ENCODE assay signal across 18 cellular contexts in the genomic region with DNA sequence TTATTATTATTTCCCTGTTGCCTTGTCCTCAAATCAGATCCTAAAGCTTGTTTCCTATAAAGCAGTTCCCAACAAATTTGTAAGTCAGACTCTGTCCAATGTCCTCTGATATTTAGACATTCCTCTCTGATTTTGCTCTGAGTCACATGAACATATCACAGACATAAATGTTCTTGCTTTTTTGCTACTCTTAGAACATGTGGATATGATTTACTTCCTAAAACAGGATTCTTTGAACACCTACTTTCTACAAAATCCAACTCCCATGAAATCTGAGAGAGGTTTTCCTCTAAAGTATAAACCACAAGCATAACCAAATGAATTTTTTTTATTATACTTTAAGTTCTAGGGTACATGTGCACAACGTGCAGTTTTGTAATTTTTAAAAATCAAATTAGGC.
DNase-seq lines count a peak whose midpoint lies in the region; ATAC-seq and TF ChIP-seq lines count a peak whose summit lies in the region.
"Had no signal": no experiment of that assay in that cellular context is flagged by ENCODE, and none has a peak within 500 bp of the region (broad histone marks: within the 10 kb centered on the region; RNA-seq: fewer than 3 reads in every experiment).

No MANE protein-coding gene starts in this region.

- H3K9me3 ChIP-seq in left ventricle myocardium inferior (replicated peaks), result no peaks in the 10 kb centered on the region
- no peaks in the 10 kb centered on the region for H3K9me3 ChIP-seq in heart right ventricle
- no peaks in the 10 kb centered on the region for H3K9me3 ChIP-seq in uterus
- H3K9me3 ChIP-seq: SJCRH30 had no signal

- TF ChIP-seq CTCF in left ventricle myocardium inferior (IDR thresholded peaks at IDR 0.05; ENCODE audit: borderline replicate concordance) (no peak), heart right ventricle (IDR thresholded peaks at IDR 0.05) (no peak), cardiac fibroblast (IDR thresholded peaks at IDR 0.05; ENCODE audit: low read depth, low read length) (no peak), uterus (IDR thresholded peaks at IDR 0.05) (no peak), dorsolateral prefrontal cortex (IDR thresholded peaks at IDR 0.05 in 54 of 56, conservative IDR thresholded peaks at IDR 0.05 in 2 of 56; ENCODE audit: low read depth in 1 of 56, partially characterized antibody in 56 of 56) (no peak)

- intact Hi-C loops in left ventricle myocardium inferior (cut with micrococcal nuclease), result loop anchor here (10.0 kb wide), 1 partner anchor 169 kb away; no protein-coding TSS in a partner anchor
- intact Hi-C loops in heart right ventricle (cut with DNase I), result loop anchor here in 3 of 10 donors (10.0 kb wide), 3 partner anchors 69 to 179 kb away; a partner anchor contains a TSS
- intact Hi-C loops in uterus (cut with DNase I; ENCODE audit: low total_unique reads), result no loop called here
- intact Hi-C loops in dorsolateral prefrontal cortex (cut with DNase I), result no loop called here

- no peaks in the 10 kb centered on the region for H3K36me3 ChIP-seq in left ventricle myocardium inferior
- no peaks in the 10 kb centered on the region for H3K36me3 ChIP-seq in heart right ventricle
- no peaks in the 10 kb centered on the region for H3K36me3 ChIP-seq in uterus
- H3K36me3 ChIP-seq: SJCRH30 had no signal

- H3K27ac ChIP-seq in left ventricle myocardium inferior (replicated peaks) (peak overlapping the region; percentile 81), heart right ventricle (peak overlapping the region in 5 of 10 donors; percentile 12 to 77 (median 68)), uterus (peak overlapping the region; percentile 71 to 81), dorsolateral prefrontal cortex (no peak overlapping the region)
- H3K27ac ChIP-seq: SJCRH30 had no signal

- no peak overlapping the region for H3K4me3 ChIP-seq in left ventricle myocardium inferior
- no peak overlapping the region for H3K4me3 ChIP-seq in heart right ventricle
- H3K4me3 ChIP-seq in cardiac fibroblast (replicated peaks in 1 of 2; ENCODE audit: low read depth in 2 of 2, low read length in 2 of 2), result no peak overlapping the region
- no peak overlapping the region for H3K4me3 ChIP-seq in uterus
- no peak overlapping the region for H3K4me3 ChIP-seq in dorsolateral prefrontal cortex
- H3K4me3 ChIP-seq: SJCRH30 had no signal

- 80 to 89% methylated on average over 1 of the region's 1 CpG for WGBS in heart right ventricle, 2 donors

- no peak for TF ChIP-seq POLR2A in uterus (IDR thresholded peaks at IDR 0.05)

- no peak for ATAC-seq in heart right ventricle
- ATAC-seq: stimulated activated naive CD8-positive, alpha-beta T cell treated with anti-CD3 and anti-CD28 coated beads, Interleukin-15, Interleukin-2, amounts not matched to agents 100 U/mL and 50 U/mL, for 24 hours had no signal

- peaks cover 33% of the 10 kb centered on the region for H3K4me1 ChIP-seq in left ventricle myocardium inferior
- H3K4me1 ChIP-seq in heart right ventricle, result peaks cover 0 to 51% (median 16%) of the 10 kb centered on the region in 9 donors
- H3K4me1 ChIP-seq in uterus, result peaks cover 0 to 15% of the 10 kb centered on the region in 2 donors

- H3K27me3 ChIP-seq in left ventricle myocardium inferior (ENCODE audit: low read depth), result no peaks in the 10 kb centered on the region
- H3K27me3 ChIP-seq in heart right ventricle, result no peaks in the 10 kb centered on the region
- no peaks in the 10 kb centered on the region for H3K27me3 ChIP-seq in uterus
- no peaks in the 10 kb centered on the region for H3K27me3 ChIP-seq in dorsolateral prefrontal cortex
- H3K27me3 ChIP-seq: SJCRH30 had no signal

- no peak for DNase-seq in left ventricle myocardium inferior
- no peak for DNase-seq in heart right ventricle
- DNase-seq in cardiac fibroblast (ENCODE audit: low read depth in 2 of 2), result peak; percentile 36 to 71
- DNase-seq in iris pigment epithelial cell (ENCODE audit: low read depth), result peak; percentile 49
- DNase-seq in uterus, result no peak
- DNase-seq in G401 (ENCODE audit: low spot score), result no peak
- no peak for DNase-seq in dorsolateral prefrontal cortex
- no peak for DNase-seq in amniotic stem cell (lab: John Stamatoyannopoulos, UW)
- DNase-seq: activated CD4-positive, CD25-positive, alpha-beta regulatory T cell treated with anti-CD3 and anti-CD28 coated beads, Interleukin-2, amount 50 U/mL, for 72 hours; CD4-positive, CD25-positive, alpha-beta regulatory T cell; H9; islet precursor cell; KBM-7; NCI-H1417 treated with DMSO at 0.1 percent for 48 hours; NCI-H446; nephron progenitor cell; SJCRH30; stimulated activated naive CD8-positive, alpha-beta T cell treated with anti-CD3 and anti-CD28 coated beads, Interleukin-15, Interleukin-2, amounts not matched to agents 100 U/mL and 50 U/mL, for 24 hours had no signal

- in situ Hi-C loops in G401 (cut with HindIII; ENCODE audit: low sequenced_read_pairs), result no loop called here

Comparison
In these comparisons a context has a peak if more than half of its experiments do, and no peak if none do; other contexts are left out.
1. DNase-seq: peak in cardiac fibroblast (2 of 2) and iris pigment epithelial cell (single experiment); none in left ventricle myocardium inferior (single experiment), heart right ventricle (0 of 2), uterus (0 of 2), G401 (single experiment), dorsolateral prefrontal cortex (0 of 10) and amniotic stem cell (single experiment).
2. H3K27ac ChIP-seq: peak in left ventricle myocardium inferior (single experiment) and uterus (2 of 2); none in dorsolateral prefrontal cortex (0 of 59).